Comparison of ENCODE assay signal across 15 cellular contexts in genomic region chr12:54261817-54262402, GRCh38. TPM values are rescaled to one million over a fixed set of nuclear protein-coding genes. Genes with fewer than 3 reads are reported as not detected.
DNase-seq lines count a peak whose midpoint lies in the region; TF ChIP-seq lines count a peak whose summit lies in the region.
"Had no signal": no experiment of that assay in that cellular context is flagged by ENCODE, and none has a peak within 500 bp of the region (broad histone marks: within the 10 kb centered on the region; RNA-seq: fewer than 3 reads in every experiment).

No MANE protein-coding gene starts in this region.

- H3K9me3 ChIP-seq in DOHH2 (ENCODE audit: control insufficient read depth, insufficient read depth, low read length): no peaks in the 10 kb centered on the region
- no peaks in the 10 kb centered on the region for H3K9me3 ChIP-seq in ectodermal cell (ENCODE audit: control insufficient read depth, low read length)
- no peaks in the 10 kb centered on the region for H3K9me3 ChIP-seq in neuronal stem cell (replicated peaks in 1 of 2; ENCODE audit: control insufficient read depth in 2 of 2, insufficient read depth in 1 of 2, low read depth in 1 of 2, low read length in 2 of 2)

- peaks cover 92% of the 10 kb centered on the region for H3K79me2 ChIP-seq in DOHH2 (ENCODE audit: control insufficient read depth, low read length)

- no peak overlapping the region for H2BK5ac ChIP-seq in neuronal stem cell (ENCODE audit: low read length)

- H3K4me2 ChIP-seq in DOHH2 (ENCODE audit: low read length) (peak overlapping the region; percentile 28), neuronal stem cell (ENCODE audit: insufficient read depth, low read length, poor library complexity, severe bottlenecking) (no peak overlapping the region)

- H3K18ac ChIP-seq in neuronal stem cell (ENCODE audit: low read length): no peak overlapping the region

- no peak overlapping the region for H2BK120ac ChIP-seq in neuronal stem cell (ENCODE audit: low read depth, low read length)

- H3K4ac ChIP-seq in neuronal stem cell (ENCODE audit: low read length): no peak overlapping the region

- peaks cover 56% of the 10 kb centered on the region for H3K4me1 ChIP-seq in DOHH2 (ENCODE audit: control insufficient read depth, low read length)
- peaks cover 51% of the 10 kb centered on the region for H3K4me1 ChIP-seq in ectodermal cell (ENCODE audit: control insufficient read depth, insufficient read depth, low read length)
- peaks cover 25 to 43% of the 10 kb centered on the region in 2 donors for H3K4me1 ChIP-seq in neuronal stem cell (ENCODE audit: control insufficient read depth in 2 of 2, insufficient read depth in 1 of 2, low read depth in 1 of 2, low read length in 2 of 2)

- H2AK5ac ChIP-seq in neuronal stem cell (ENCODE audit: low read depth, low read length): no peak overlapping the region

- H3K27ac ChIP-seq in DOHH2 (ENCODE audit: low read depth, low read length): no peak overlapping the region
- H3K27ac ChIP-seq in ectodermal cell (ENCODE audit: insufficient read depth, low read depth, low read length, poor library complexity, severe bottlenecking): peak overlapping the region; percentile 65
- H3K27ac ChIP-seq in neuronal stem cell (replicated peaks; ENCODE audit: low read length): peak overlapping the region; percentile 60
- H3K27ac ChIP-seq: HL-60 had no signal

- WGBS in ectodermal cell, 2 experiments: 88 to 98% methylated on average over 5 of the region's 5 CpGs
- no CpG with 5 or more reads among the region's 5 CpGs for WGBS in neuronal stem cell (ENCODE audit: extremely low coverage in 2 of 2, insufficient read length in 2 of 2, insufficient replicate concordance in 1 of 2), 2 donors

- H3F3A ChIP-seq in DOHH2 (ENCODE audit: control insufficient read depth, insufficient read depth): peaks cover 12% of the 10 kb centered on the region

- no peak for TF ChIP-seq CTCF in DOHH2 (IDR thresholded peaks at IDR 0.05; ENCODE audit: low read depth, low read length, poor library complexity, severe bottlenecking)

- H3K4me3 ChIP-seq in DOHH2 (ENCODE audit: low read length): no peak overlapping the region
- no peak overlapping the region for H3K4me3 ChIP-seq in ectodermal cell (ENCODE audit: insufficient read depth, low read depth, low read length)
- no peak overlapping the region for H3K4me3 ChIP-seq in neuronal stem cell (ENCODE audit: low read length in 2 of 2)
- H3K4me3 ChIP-seq: lung had no signal

- H2BK15ac ChIP-seq in neuronal stem cell (ENCODE audit: low read length): no peak overlapping the region

- H3K9ac ChIP-seq in neuronal stem cell (ENCODE audit: low read depth, low read length, poor library complexity): no peak overlapping the region

- H3K23ac ChIP-seq in neuronal stem cell (ENCODE audit: low read depth, low read length, poor library complexity): no peak overlapping the region

- H4K20me1 ChIP-seq in DOHH2 (ENCODE audit: control insufficient read depth, insufficient read depth, low read depth, low read length): peaks cover 6% of the 10 kb centered on the region; the same call in 1 of the 2 replicates

- H2AFZ ChIP-seq in neuronal stem cell (ENCODE audit: low read length): no peak overlapping the region

- H3K27me3 ChIP-seq in DOHH2 (ENCODE audit: control insufficient read depth, low read length): no peaks in the 10 kb centered on the region
- no peaks in the 10 kb centered on the region for H3K27me3 ChIP-seq in ectodermal cell (ENCODE audit: control insufficient read depth, insufficient read depth, low read length, poor library complexity, severe bottlenecking)
- no peaks in the 10 kb centered on the region for H3K27me3 ChIP-seq in neuronal stem cell (ENCODE audit: control insufficient read depth in 3 of 3, insufficient read depth in 3 of 3, low read depth in 1 of 3, low read length in 3 of 3)

- DNase-seq in NOMO-1 treated with DMSO at 0.1 percent for 48 hours (lab: John Stamatoyannopoulos, UW; ENCODE audit: unreplicated experiment): peak; percentile 65
- no peak for DNase-seq in neuronal stem cell (ENCODE audit: low spot score)
- no peak for DNase-seq in EL
- DNase-seq in stimulated activated CD4-positive, alpha-beta T cell treated with anti-CD3 and anti-CD28 coated beads, Interleukin-15, amount 100 ng/mL, for 24 hours: no peak
- DNase-seq in H4 (ENCODE audit: low spot score): no peak
- DNase-seq in activated T-cell treated with anti-CD3 and anti-CD28 coated beads for 4 hours: no peak
- DNase-seq: activated CD4-positive, alpha-beta T cell treated with anti-CD3 and anti-CD28 coated beads, Interleukin-2, amount 50 U/mL, for 4 hours; DND-41; NCI-H1694; RPMI8226 had no signal

- no peak overlapping the region for H3K14ac ChIP-seq in neuronal stem cell (ENCODE audit: low read length)

- H3K9me2 ChIP-seq in DOHH2 (replicated peaks; ENCODE audit: control insufficient read depth, low read length): no peaks in the 10 kb centered on the region

- H2BK12ac ChIP-seq in neuronal stem cell (ENCODE audit: low read length): no peak overlapping the region

- H3K79me1 ChIP-seq in neuronal stem cell (ENCODE audit: low read depth, low read length): no peaks in the 10 kb centered on the region

- H3K36me3 ChIP-seq in DOHH2 (ENCODE audit: control insufficient read depth, low read length) (peaks cover 42% of the 10 kb centered on the region), ectodermal cell (ENCODE audit: control insufficient read depth, insufficient read depth, low read length) (peaks cover 6% of the 10 kb centered on the region), neuronal stem cell (replicated peaks in 1 of 2; ENCODE audit: control insufficient read depth in 2 of 2, insufficient read depth in 2 of 2, low read length in 2 of 2) (peaks cover 7 to 45% of the 10 kb centered on the region in 2 donors)

- H4K8ac ChIP-seq in neuronal stem cell (ENCODE audit: low read depth, low read length): no peak overlapping the region

- H4K91ac ChIP-seq in neuronal stem cell (ENCODE audit: low read depth, low read length, poor library complexity): no peak overlapping the region

RNA-seq across cellular contexts. Expression of gene CBX5, which starts 18.0 kb away (rescaled TPM):
- 223 TPM for polyA plus RNA-seq in ectodermal cell (2013, experiment 1 of 4)
- 250 TPM for polyA plus RNA-seq in ectodermal cell (2013, experiment 2 of 4)
- 108 TPM for polyA plus RNA-seq in ectodermal cell (2013, experiment 3 of 4)
- polyA plus RNA-seq in ectodermal cell (2013, experiment 4 of 4): 124 TPM
- polyA plus RNA-seq in neuronal stem cell (2013, experiment 1 of 2): 162 TPM
- 170 TPM for polyA plus RNA-seq in neuronal stem cell (2013, experiment 2 of 2)
- 32.1 and 45.4 TPM in 2 replicates for total RNA-seq in H4 (2014; rRNA removed; shearing (Covaris generic))

RNA-seq across cellular contexts. Expression of gene HNRNPA1, which starts 18.6 kb away (rescaled TPM):
- polyA plus RNA-seq in ectodermal cell (2013, experiment 1 of 4): 5,033 TPM
- polyA plus RNA-seq in ectodermal cell (2013, experiment 2 of 4): 4,767 TPM
- polyA plus RNA-seq in ectodermal cell (2013, experiment 3 of 4): 3,463 TPM
- 4,008 TPM for polyA plus RNA-seq in ectodermal cell (2013, experiment 4 of 4)
- polyA plus RNA-seq in neuronal stem cell (2013, experiment 1 of 2): 3,971 TPM
- polyA plus RNA-seq in neuronal stem cell (2013, experiment 2 of 2): 3,933 TPM
- 443 and 634 TPM in 2 replicates for total RNA-seq in H4 (2014; rRNA removed; shearing (Covaris generic))

RNA-seq across cellular contexts. Expression of gene NFE2, which starts 38.9 kb away (rescaled TPM):
- polyA plus RNA-seq in ectodermal cell (2013, experiment 1 of 4): 5.7 TPM
- polyA plus RNA-seq in ectodermal cell (2013, experiment 2 of 4): 5.6 TPM
- polyA plus RNA-seq in ectodermal cell (2013, experiment 3 of 4): 3.6 TPM
- polyA plus RNA-seq in ectodermal cell (2013, experiment 4 of 4): 4.4 TPM
- 2.4 TPM for polyA plus RNA-seq in neuronal stem cell (2013, experiment 1 of 2)
- 2.5 TPM for polyA plus RNA-seq in neuronal stem cell (2013, experiment 2 of 2)
- total RNA-seq in H4 (2014; rRNA removed; shearing (Covaris generic)): 0.89 and 1.2 TPM in 2 replicates
- total RNA-seq: esophagus mucosa had no signal
